ENCODE assay signal across 29 cellular contexts in the genomic region with DNA sequence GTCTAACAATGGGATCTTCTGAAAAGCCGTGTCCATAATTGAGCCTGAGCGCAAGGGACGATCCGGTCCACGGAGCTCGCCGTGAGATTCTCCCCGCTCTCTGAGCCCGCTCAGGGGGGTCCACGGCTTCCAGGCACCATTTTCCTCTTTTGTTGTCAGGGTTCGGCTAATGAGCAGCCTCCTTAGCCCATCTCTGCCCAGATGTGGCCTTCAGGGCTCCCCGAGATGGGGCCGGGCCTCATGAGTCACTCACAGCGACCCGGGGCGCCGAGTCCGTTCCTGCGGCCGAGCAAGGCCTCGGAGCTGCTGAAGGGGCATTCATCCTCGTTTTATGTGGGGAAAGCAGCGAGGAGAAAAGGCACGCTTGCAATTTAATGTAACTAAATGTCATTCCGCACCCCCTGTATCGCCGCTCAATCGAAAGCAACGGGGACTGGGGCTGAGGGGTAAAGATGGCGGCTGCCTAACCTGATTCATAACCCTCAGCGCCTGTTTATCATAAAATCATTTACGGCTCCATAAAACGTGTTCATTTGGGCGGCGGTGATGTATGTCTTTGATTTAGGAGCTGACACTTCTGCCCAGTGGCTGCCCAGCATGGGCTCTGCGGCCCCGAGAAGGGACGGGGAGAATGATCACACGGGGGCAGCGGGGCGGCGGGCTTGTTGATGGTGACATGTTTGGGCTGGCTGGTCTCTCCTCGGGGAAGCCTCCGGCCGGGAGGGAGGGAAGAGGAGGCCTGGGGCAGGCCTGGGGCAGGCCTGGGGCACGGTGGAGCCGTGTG.
"Had no signal": no experiment of that assay in that cellular context is flagged by ENCODE, and none has a peak within 500 bp of the region (broad histone marks: within the 10 kb centered on the region; RNA-seq: fewer than 3 reads in every experiment).

No MANE protein-coding gene starts in this region.

- H3K4me1 Mint-ChIP-seq: activated CD4-positive, alpha-beta T cell treated with anti-CD3 and anti-CD28 coated beads, Interleukin-2, amount 10 ng/mL, durations not matched to agents 24 days and 14 days; T-helper 17 cell had no signal

- H3K27me3 ChIP-seq: foreskin keratinocyte, vagina had no signal

- H3K9me3 ChIP-seq: breast epithelium, heart left ventricle, mucosa of descending colon, thoracic aorta, vagina had no signal

- H3K36me3 Mint-ChIP-seq: activated CD4-positive, alpha-beta memory T cell treated with anti-CD3 and anti-CD28 coated beads for 36 hours; natural killer cell treated with Interleukin-12 subunit alpha and Interleukin-12 subunit beta and Interleukin-15 and Interleukin-18, amount 100 ng/mL, for 72 hours had no signal

- H3K27me3 Mint-ChIP-seq: activated CD4-positive, alpha-beta T cell treated with anti-CD3 and anti-CD28 coated beads, Interleukin-2, amount 10 ng/mL, durations not matched to agents 24 days and 14 days; natural killer cell treated with Interleukin-12 subunit alpha and Interleukin-12 subunit beta and Interleukin-15 and Interleukin-18, amount 100 ng/mL, for 72 hours had no signal

- H2AFZ ChIP-seq: parathyroid adenoma had no signal

- H3K4me3 Mint-ChIP-seq: activated CD4-positive, alpha-beta memory T cell treated with anti-CD3 and anti-CD28 coated beads for 36 hours; activated CD4-positive, alpha-beta T cell treated with anti-CD3 and anti-CD28 coated beads, Interleukin-2, amount 10 ng/mL, durations not matched to agents 24 days and 14 days; activated T-cell treated with anti-CD3 and anti-CD28 coated beads, Interleukin-2, amount 50 U/mL, for 24 hours; natural killer cell treated with Interleukin-12 subunit alpha and Interleukin-12 subunit beta and Interleukin-15 and Interleukin-18, amount 100 ng/mL, for 72 hours; T-helper 17 cell had no signal

- H3K27ac Mint-ChIP-seq: activated CD4-positive, alpha-beta memory T cell treated with anti-CD3 and anti-CD28 coated beads for 36 hours; activated CD4-positive, alpha-beta T cell treated with anti-CD3 and anti-CD28 coated beads, Interleukin-2, amount 10 ng/mL, durations not matched to agents 24 days and 14 days; activated T-cell treated with anti-CD3 and anti-CD28 coated beads, Interleukin-2, amount 50 U/mL, for 24 hours; natural killer cell treated with Interleukin-12 subunit alpha and Interleukin-12 subunit beta and Interleukin-15 and Interleukin-18, amount 100 ng/mL, for 72 hours; T-helper 17 cell had no signal

- DNase-seq: activated CD4-positive, alpha-beta memory T cell treated with anti-CD3 and anti-CD28 coated beads for 36 hours; activated CD4-positive, alpha-beta T cell treated with anti-CD3 and anti-CD28 coated beads, Interleukin-2, amount 10 ng/mL, durations not matched to agents 24 days and 14 days; activated CD4-positive, CD25-positive, alpha-beta regulatory T cell treated with anti-CD3 and anti-CD28 coated beads, Interleukin-2, amount 50 U/mL, for 72 hours; activated CD8-positive, alpha-beta memory T cell treated with anti-CD3 and anti-CD28 coated beads, Interleukin-2, amount 50 U/mL, for 48 hours; activated gamma-delta T cell treated with Interleukin-2 at 50 U/mL for 16 hours; activated naive CD4-positive, alpha-beta T cell treated with anti-CD3 and anti-CD28 coated beads, Interleukin-2, amount 50 U/mL, for 16 hours; activated T-cell treated with anti-CD3 and anti-CD28 coated beads, Interleukin-2, amount 50 U/mL, for 24 hours; amniotic stem cell; central memory CD4-positive, alpha-beta T cell; foreskin keratinocyte; heart left ventricle; mesendoderm; mucosa of descending colon; nucleus accumbens; right cardiac atrium; stimulated activated CD4-positive, alpha-beta T cell treated with anti-CD3 and anti-CD28 coated beads, Interleukin-2, amount 100 ng/mL, for 48 hours; stimulated activated naive CD8-positive, alpha-beta T cell treated with anti-CD3 and anti-CD28 coated beads, Interleukin-15, Interleukin-2, amounts not matched to agents 100 U/mL and 50 U/mL, for 24 hours; SW 1271; T-helper 17 cell; T1000; trophoblast cell had no signal

- ATAC-seq: esophagus mucosa; foreskin keratinocyte; heart left ventricle; left lobe of liver; mucosa of descending colon; natural killer cell treated with Interleukin-12 subunit alpha and Interleukin-12 subunit beta and Interleukin-15 and Interleukin-18, amount 100 ng/mL, for 72 hours; right cardiac atrium; stimulated activated naive CD8-positive, alpha-beta T cell treated with anti-CD3 and anti-CD28 coated beads, Interleukin-15, Interleukin-2, amounts not matched to agents 100 U/mL and 50 U/mL, for 24 hours; T-helper 17 cell had no signal

- H3K4me3 ChIP-seq: breast epithelium, heart left ventricle, lung, mucosa of descending colon, thoracic aorta, vagina had no signal

- H3K79me2 ChIP-seq: parathyroid adenoma had no signal

- H3K9ac ChIP-seq: parathyroid adenoma had no signal

- H3K27ac ChIP-seq: breast epithelium, foreskin keratinocyte, heart left ventricle, parathyroid adenoma, thoracic aorta, vagina had no signal

- H3K4me1 ChIP-seq: breast epithelium, foreskin keratinocyte, heart left ventricle, parathyroid adenoma, vagina had no signal

- H3K36me3 ChIP-seq: breast epithelium, heart left ventricle, thoracic aorta, vagina had no signal
